In genomic region chr17:61454932-61455753, GRCh38 we compare ENCODE assay signal across 20 cellular contexts. TPM values are rescaled to one million over a fixed set of nuclear protein-coding genes. Genes with fewer than 3 reads are reported as not detected.
DNase-seq lines count a peak whose midpoint lies in the region; ATAC-seq and TF ChIP-seq lines count a peak whose summit lies in the region.
"Had no signal": no experiment of that assay in that cellular context is flagged by ENCODE, and none has a peak within 500 bp of the region (broad histone marks: within the 10 kb centered on the region; RNA-seq: fewer than 3 reads in every experiment).

No MANE protein-coding gene starts in this region.

- peaks cover 6% of the 10 kb centered on the region for H3K9me3 Mint-ChIP-seq in neural progenitor cell
- H3K9me3 Mint-ChIP-seq: activated CD4-positive, alpha-beta memory T cell treated with anti-CD3 and anti-CD28 coated beads for 36 hours; activated T-helper 2 cell treated with anti-CD3 and anti-CD28 coated beads, Interferon-gamma antibody, Interleukin-2, Interleukin-4, amounts not matched to agents 10 μg/mL and 5 μg/mL and 100 μg/mL, durations not matched to agents 14 hours and 24 hours and 36 hours had no signal

- H3K36me3 ChIP-seq in neural progenitor cell = no peaks in the 10 kb centered on the region
- H3K36me3 ChIP-seq in stomach = no peaks in the 10 kb centered on the region
- no peaks in the 10 kb centered on the region for H3K36me3 ChIP-seq in PC-9 (ENCODE audit: low read depth)
- H3K36me3 ChIP-seq: BLaER1, gastroesophageal sphincter had no signal

- no peak overlapping the region for H3K27ac Mint-ChIP-seq in neural progenitor cell
- H3K27ac Mint-ChIP-seq: activated CD4-positive, alpha-beta memory T cell treated with anti-CD3 and anti-CD28 coated beads for 36 hours; activated T-helper 2 cell treated with anti-CD3 and anti-CD28 coated beads, Interferon-gamma antibody, Interleukin-2, Interleukin-4, amounts not matched to agents 10 μg/mL and 5 μg/mL and 100 μg/mL, durations not matched to agents 14 hours and 24 hours and 36 hours had no signal

- no peak overlapping the region for H3K9ac ChIP-seq in neural progenitor cell
- H3K9ac ChIP-seq: BLaER1, SK-N-SH had no signal

- H3K4me3 ChIP-seq in neural progenitor cell (peak overlapping the region; percentile 6), stomach (peak overlapping the region in 2 of 4 donors; percentile 10 to 20), PC-9 (no peak overlapping the region)
- H3K4me3 ChIP-seq: BLaER1, gastroesophageal sphincter had no signal

- H3K27me3 ChIP-seq in neural progenitor cell (peaks cover 100% of the 10 kb centered on the region), stomach (peaks cover 60 to 100% (median 95%) of the 10 kb centered on the region in 3 donors), PC-9 (ENCODE audit: insufficient read depth, low read depth) (no peaks in the 10 kb centered on the region)

- POLR2A ChIA-PET in PC-9 (lab: Charles Lee; ENCODE audit: unreplicated experiment) = no interaction called here

- no peaks in the 10 kb centered on the region for H3K9me3 ChIP-seq in neural progenitor cell (ENCODE audit: low read depth)
- peaks cover 0 to 20% (median 0%) of the 10 kb centered on the region in 4 donors for H3K9me3 ChIP-seq in stomach
- no peaks in the 10 kb centered on the region for H3K9me3 ChIP-seq in PC-9 (ENCODE audit: insufficient read depth, low read depth)
- H3K9me3 ChIP-seq: gastroesophageal sphincter, SK-N-SH had no signal

- no peak for ATAC-seq in GM21576 (IDR thresholded peaks at IDR 0.05; ENCODE audit: unreplicated experiment)
- ATAC-seq: gastroesophageal sphincter had no signal

- TF ChIP-seq POLR2A in stomach (IDR thresholded peaks at IDR 0.05) = no peak

- H3K27ac ChIP-seq in neural progenitor cell (no peak overlapping the region), stomach (no peak overlapping the region), PC-9 (no peak overlapping the region)
- H3K27ac ChIP-seq: BLaER1, gastroesophageal sphincter had no signal

- peak; percentile 64 for DNase-seq in ELF-1 (ENCODE audit: low read depth, low spot score)
- DNase-seq in HuH-7.5 (ENCODE audit: low spot score) = peak; percentile 99
- DNase-seq in islet precursor cell = peak; percentile 82
- peak; percentile 43 for DNase-seq in neural progenitor cell (ENCODE audit: low spot score)
- no peak for DNase-seq in stomach
- DNase-seq in PC-9 = no peak
- DNase-seq in activated gamma-delta T cell treated with Interleukin-2 at 50 U/mL for 16 hours = no peak
- DNase-seq: activated CD4-positive, alpha-beta memory T cell treated with anti-CD3 and anti-CD28 coated beads for 36 hours; anterior cingulate cortex; DMS53; NCI-H2029; NCI-H524 treated with DMSO at 0.1 percent for 48 hours; SK-N-SH had no signal

- H2AFZ ChIP-seq in neural progenitor cell (replicated peaks) (no peak overlapping the region), PC-9 (no peak overlapping the region)

- H3K27me3 Mint-ChIP-seq in neural progenitor cell (ENCODE audit: insufficient read depth, low read depth) = peaks cover 74% of the 10 kb centered on the region

- no peak for TF ChIP-seq EP300 in stomach (IDR thresholded peaks at IDR 0.05)

- H4K20me1 ChIP-seq in neural progenitor cell (ENCODE audit: low read depth) (peaks cover 82% of the 10 kb centered on the region), PC-9 (ENCODE audit: insufficient read depth) (no peaks in the 10 kb centered on the region)
- H4K20me1 ChIP-seq: BLaER1 had no signal

- peaks cover 29% of the 10 kb centered on the region for H3K4me1 Mint-ChIP-seq in neural progenitor cell

- WGBS in stomach, 5 donors = 21 to 34% (median 27%) methylated on average over 41 to 43 of the region's 43 CpGs

- intact Hi-C loops in stomach (cut with DNase I; ENCODE audit: low total_unique reads) (no loop called here), PC-9 (cut with micrococcal nuclease; ENCODE audit: unreplicated experiment) (no loop called here)

- no TSS peak for BruUV-seq in PC-9 (replicated peaks; lab: Mats Ljungman, UMichigan)

- no peaks in the 10 kb centered on the region for H3K36me3 Mint-ChIP-seq in neural progenitor cell
- H3K36me3 Mint-ChIP-seq: activated CD4-positive, alpha-beta memory T cell treated with anti-CD3 and anti-CD28 coated beads for 36 hours had no signal

- H3K4me1 ChIP-seq in neural progenitor cell (peaks cover 17% of the 10 kb centered on the region), stomach (peaks cover 34 to 59% (median 44%) of the 10 kb centered on the region in 4 donors), PC-9 (replicated peaks; ENCODE audit: insufficient read depth) (no peaks in the 10 kb centered on the region)
- H3K4me1 ChIP-seq: BLaER1 had no signal

- CTCF ChIA-PET in PC-9 (lab: Charles Lee) = no interaction called here

- H3K9me2 ChIP-seq in PC-9 (ENCODE audit: insufficient read depth) = no peaks in the 10 kb centered on the region
- H3K9me2 ChIP-seq: SK-N-SH had no signal

- H3K79me2 ChIP-seq in neural progenitor cell (ENCODE audit: low read depth) = no peaks in the 10 kb centered on the region
- H3K79me2 ChIP-seq in PC-9 (ENCODE audit: low read depth) = no peaks in the 10 kb centered on the region

- H3F3A ChIP-seq in neural progenitor cell (ENCODE audit: low read depth) (peaks cover 26% of the 10 kb centered on the region), PC-9 (ENCODE audit: insufficient read depth, low read depth) (no peaks in the 10 kb centered on the region)

- peak overlapping the region; percentile 1 for H3K4me3 Mint-ChIP-seq in neural progenitor cell
- H3K4me3 Mint-ChIP-seq: activated CD4-positive, alpha-beta memory T cell treated with anti-CD3 and anti-CD28 coated beads for 36 hours had no signal

- TF ChIP-seq CTCF in neural progenitor cell (IDR thresholded peaks at IDR 0.05) (no peak), stomach (IDR thresholded peaks at IDR 0.05) (no peak), PC-9 (conservative IDR thresholded peaks at IDR 0.05) (no peak)

- H3K4me2 ChIP-seq in neural progenitor cell = peak overlapping the region; percentile 59
- no peak overlapping the region for H3K4me2 ChIP-seq in PC-9
- H3K4me2 ChIP-seq: BLaER1, SK-N-SH had no signal

RNA-seq across cellular contexts. Expression of gene TBX4, which starts 2.9 kb away (rescaled TPM):
- total RNA-seq in neural progenitor cell (ENCODE audit: low replicate concordance) (not detected in 2 replicates), stomach (under 1 TPM in 1 of 5 donors, not detected in 4; 0.73 TPM), PC-9 (2021) (0.88 TPM in 1 of 2 replicates, not detected in the other)
- polyA plus RNA-seq in stomach = under 1 TPM in 1 of 3 donors, not detected in 2; 0.08 TPM
- total RNA-seq: activated CD4-positive, alpha-beta memory T cell treated with anti-CD3 and anti-CD28 coated beads for 36 hours; activated T-helper 2 cell treated with anti-CD3 and anti-CD28 coated beads, Interferon-gamma antibody, Interleukin-2, Interleukin-4, amounts not matched to agents 10 μg/mL and 5 μg/mL and 100 μg/mL, durations not matched to agents 14 hours and 24 hours and 36 hours; HT-29; MCF 10A; renal cortical epithelial cell had no signal

RNA-seq across cellular contexts. Expression of gene TBX2, which starts 55.5 kb away (rescaled TPM):
- not detected in 2 replicates for total RNA-seq in neural progenitor cell (ENCODE audit: low replicate concordance)
- total RNA-seq in stomach = 10 to 100 TPM in 4 of 5 donors, under 1 TPM in 1; 0.58 to 31.6 (median 22.3) TPM
- polyA plus RNA-seq in stomach = 10 to 100 TPM in 2 of 3 donors, 1 to 10 TPM in 1; 9.4 to 27.0 (median 21.8) TPM
- total RNA-seq in PC-9 (2021) = 0.44 and 0.60 TPM in 2 replicates

Comparison
In these comparisons a context has a peak if more than half of its experiments do, and no peak if none do; other contexts are left out.
1. DNase-seq: peak in ELF-1 (single experiment), HuH-7.5 (single experiment), islet precursor cell (single experiment) and neural progenitor cell (single experiment); none in stomach (single experiment), PC-9 (0 of 2) and activated gamma-delta T cell treated with Interleukin-2 at 50 U/mL for 16 hours (single experiment).